In genomic region chr7:101867265-101867664, GRCh38 we compare ENCODE assay signal across 28 cellular contexts.
"Had no signal": no experiment of that assay in that cellular context is flagged by ENCODE, and none has a peak within 500 bp of the region (broad histone marks: within the 10 kb centered on the region; RNA-seq: fewer than 3 reads in every experiment).

No MANE protein-coding gene starts in this region.

- H3K9me3 Mint-ChIP-seq: activated CD4-positive, alpha-beta memory T cell treated with anti-CD3 and anti-CD28 coated beads for 36 hours; activated naive CD4-positive, alpha-beta T cell treated with anti-CD3 and anti-CD28 coated beads for 36 hours; activated naive CD8-positive, alpha-beta T cell treated with anti-CD3 and anti-CD28 coated beads, Interleukin-2, amount 10 ng/mL, durations not matched to agents 7 days and 5 days; activated T-cell treated with anti-CD3 and anti-CD28 coated beads, Interleukin-2, amount 50 U/mL, for 72 hours; effector memory CD8-positive, alpha-beta T cell; mesothelial cell of epicardium; natural killer cell treated with Interleukin-12 subunit alpha and Interleukin-12 subunit beta and Interleukin-15 and Interleukin-18, amount 100 ng/mL, for 72 hours; type B pancreatic cell had no signal

- H3K27ac Mint-ChIP-seq: activated CD4-positive, alpha-beta memory T cell treated with anti-CD3 and anti-CD28 coated beads for 36 hours; activated naive CD4-positive, alpha-beta T cell treated with anti-CD3 and anti-CD28 coated beads for 36 hours; activated naive CD8-positive, alpha-beta T cell treated with anti-CD3 and anti-CD28 coated beads, Interleukin-2, amount 10 ng/mL, durations not matched to agents 7 days and 5 days; activated T-cell treated with anti-CD3 and anti-CD28 coated beads, Interleukin-2, amount 50 U/mL, for 72 hours; effector memory CD8-positive, alpha-beta T cell; mesothelial cell of epicardium; natural killer cell treated with Interleukin-12 subunit alpha and Interleukin-12 subunit beta and Interleukin-15 and Interleukin-18, amount 100 ng/mL, for 72 hours; type B pancreatic cell had no signal

- H3K9me3 ChIP-seq: colonic mucosa, left ventricle myocardium inferior, sigmoid colon, testis, vagina had no signal

- DNase-seq: activated CD4-positive, alpha-beta memory T cell treated with anti-CD3 and anti-CD28 coated beads for 36 hours; activated CD4-positive, alpha-beta T cell treated with anti-CD3 and anti-CD28 coated beads for 4 hours; activated CD4-positive, CD25-positive, alpha-beta regulatory T cell; activated effector memory CD4-positive, alpha-beta T cell treated with Interleukin-2 at 50 U/mL for 16 hours; activated naive CD4-positive, alpha-beta T cell treated with anti-CD3 and anti-CD28 coated beads for 36 hours; activated naive CD8-positive, alpha-beta T cell treated with anti-CD3 and anti-CD28 coated beads, Interleukin-2, amount 10 ng/mL, durations not matched to agents 7 days and 5 days; activated T-cell treated with anti-CD3 and anti-CD28 coated beads, Interleukin-2, amount 50 U/mL, for 72 hours; amniotic stem cell; colonic mucosa; dorsolateral prefrontal cortex; effector memory CD8-positive, alpha-beta T cell; foreskin melanocyte; hippocampal formation; left ventricle myocardium inferior; sigmoid colon; stimulated activated CD4-positive, alpha-beta T cell treated with anti-CD3 and anti-CD28 coated beads, Interleukin-15, amount 100 ng/mL, for 24 hours; stimulated activated naive CD4-positive, alpha-beta T cell; T1000; testis had no signal

- H3K36me3 Mint-ChIP-seq: activated naive CD8-positive, alpha-beta T cell treated with anti-CD3 and anti-CD28 coated beads, Interleukin-2, amount 10 ng/mL, durations not matched to agents 7 days and 5 days; natural killer cell treated with Interleukin-12 subunit alpha and Interleukin-12 subunit beta and Interleukin-15 and Interleukin-18, amount 100 ng/mL, for 72 hours had no signal

- H3K4me1 ChIP-seq: testis had no signal

- H3K27me3 ChIP-seq: colonic mucosa, dorsolateral prefrontal cortex, sigmoid colon, testis, vagina had no signal

- H2AFZ ChIP-seq: parathyroid adenoma had no signal

- H3K4me3 Mint-ChIP-seq: activated CD4-positive, alpha-beta memory T cell treated with anti-CD3 and anti-CD28 coated beads for 36 hours; activated naive CD4-positive, alpha-beta T cell treated with anti-CD3 and anti-CD28 coated beads for 36 hours; activated naive CD8-positive, alpha-beta T cell treated with anti-CD3 and anti-CD28 coated beads, Interleukin-2, amount 10 ng/mL, durations not matched to agents 7 days and 5 days; activated T-cell treated with anti-CD3 and anti-CD28 coated beads, Interleukin-2, amount 50 U/mL, for 72 hours; mesothelial cell of epicardium; natural killer cell treated with Interleukin-12 subunit alpha and Interleukin-12 subunit beta and Interleukin-15 and Interleukin-18, amount 100 ng/mL, for 72 hours; type B pancreatic cell had no signal

- H3K9ac ChIP-seq: parathyroid adenoma had no signal

- H3K4me2 ChIP-seq: smooth muscle cell had no signal

- H3K36me3 ChIP-seq: colonic mucosa, left ventricle myocardium inferior, sigmoid colon, vagina had no signal

- H3K4me3 ChIP-seq: colonic mucosa, dorsolateral prefrontal cortex, left ventricle myocardium inferior, sigmoid colon, smooth muscle cell, testis, vagina had no signal

- ATAC-seq: activated T-cell treated with anti-CD3 and anti-CD28 coated beads, Interleukin-2, amount 50 U/mL, for 72 hours; effector memory CD8-positive, alpha-beta T cell; esophagus mucosa; natural killer cell treated with Interleukin-12 subunit alpha and Interleukin-12 subunit beta and Interleukin-15 and Interleukin-18, amount 100 ng/mL, for 72 hours had no signal

- H3K27me3 Mint-ChIP-seq: activated CD4-positive, alpha-beta memory T cell treated with anti-CD3 and anti-CD28 coated beads for 36 hours; activated naive CD8-positive, alpha-beta T cell treated with anti-CD3 and anti-CD28 coated beads, Interleukin-2, amount 10 ng/mL, durations not matched to agents 7 days and 5 days; effector memory CD8-positive, alpha-beta T cell; natural killer cell treated with Interleukin-12 subunit alpha and Interleukin-12 subunit beta and Interleukin-15 and Interleukin-18, amount 100 ng/mL, for 72 hours; type B pancreatic cell had no signal

- FAIRE-seq: bronchial epithelial cell, endothelial cell of umbilical vein had no signal

- H3K27ac ChIP-seq: colonic mucosa, dorsolateral prefrontal cortex, left ventricle myocardium inferior, parathyroid adenoma, sigmoid colon, testis, vagina had no signal
